ENCODE assay signal across 17 cellular contexts in genomic region chrX:49075347-49075746, GRCh38.
"Had no signal": no experiment of that assay in that cellular context is flagged by ENCODE, and none has a peak within 500 bp of the region (broad histone marks: within the 10 kb centered on the region; RNA-seq: fewer than 3 reads in every experiment).

No MANE protein-coding gene starts in this region.

- H3K27ac ChIP-seq: cardiac muscle cell, right lobe of liver had no signal

- H3K9me3 Mint-ChIP-seq: activated naive CD8-positive, alpha-beta T cell treated with anti-CD3 and anti-CD28 coated beads, Interleukin-2, amount 10 ng/mL, durations not matched to agents 7 days and 5 days; natural killer cell treated with Interleukin-12 subunit alpha and Interleukin-12 subunit beta and Interleukin-15 and Interleukin-18, amount 100 ng/mL, for 72 hours; T-helper 1 cell treated with Interleukin-12 subunit alpha and Interleukin-12 subunit beta and Interleukin-4 antibody, amounts not matched to agents 30 μg/mL and 1 μg/mL, for 36 hours had no signal

- H3K4me3 ChIP-seq: cardiac muscle cell, heart left ventricle, psoas muscle, right lobe of liver, spleen had no signal

- ATAC-seq: heart left ventricle; natural killer cell treated with Interleukin-12 subunit alpha and Interleukin-12 subunit beta and Interleukin-15 and Interleukin-18, amount 100 ng/mL, for 72 hours; psoas muscle; right lobe of liver had no signal

- H3K4me3 Mint-ChIP-seq: activated naive CD8-positive, alpha-beta T cell treated with anti-CD3 and anti-CD28 coated beads, Interleukin-2, amount 10 ng/mL, durations not matched to agents 7 days and 5 days; natural killer cell treated with Interleukin-12 subunit alpha and Interleukin-12 subunit beta and Interleukin-15 and Interleukin-18, amount 100 ng/mL, for 72 hours; T-helper 1 cell treated with Interleukin-12 subunit alpha and Interleukin-12 subunit beta and Interleukin-4 antibody, amounts not matched to agents 30 μg/mL and 1 μg/mL, for 36 hours had no signal

- H3K9me3 ChIP-seq: heart left ventricle, psoas muscle, right lobe of liver, spleen had no signal

- H3K4me1 ChIP-seq: right lobe of liver had no signal

- H3K27me3 ChIP-seq: cardiac muscle cell, heart left ventricle, right lobe of liver, spleen had no signal

- H3K36me3 Mint-ChIP-seq: natural killer cell treated with Interleukin-12 subunit alpha and Interleukin-12 subunit beta and Interleukin-15 and Interleukin-18, amount 100 ng/mL, for 72 hours had no signal

- H3K27me3 Mint-ChIP-seq: activated naive CD8-positive, alpha-beta T cell treated with anti-CD3 and anti-CD28 coated beads, Interleukin-2, amount 10 ng/mL, durations not matched to agents 7 days and 5 days had no signal

- H3K36me3 ChIP-seq: cardiac muscle cell, right lobe of liver had no signal

- DNase-seq: activated effector memory CD4-positive, alpha-beta T cell treated with anti-CD3 and anti-CD28 coated beads, Interleukin-2, amount 50 U/mL, for 16 hours; activated naive CD8-positive, alpha-beta T cell treated with anti-CD3 and anti-CD28 coated beads, Interleukin-2, amount 10 ng/mL, durations not matched to agents 7 days and 5 days; activated T-cell treated with anti-CD3 and anti-CD28 coated beads, Interleukin-2, amount 50 U/mL, for 1 hour; foreskin melanocyte; heart left ventricle; mammary epithelial cell; occipital lobe; psoas muscle; right lobe of liver; spleen; stimulated activated CD4-positive, alpha-beta T cell treated with anti-CD3 and anti-CD28 coated beads, Interleukin-1b, Interleukin-23, amount 100 ng/mL, for 48 hours; stimulated activated naive CD4-positive, alpha-beta T cell; substantia nigra; trophoblast cell had no signal
